8 cellular contexts compared by ENCODE assay signal in genomic region chr6:149941583-149942460, GRCh38. TPM values are rescaled to one million over a fixed set of nuclear protein-coding genes. Genes with fewer than 3 reads are reported as not detected.
DNase-seq lines count a peak whose midpoint lies in the region; ATAC-seq and TF ChIP-seq lines count a peak whose summit lies in the region.

ULBP2 (plus strand) TSS chr6:149942014; CDS start chr6:149942073, 59 bp downstream.

- H2AFZ ChIP-seq in KMS-11 (ENCODE audit: low read depth) (peak within 1 kb of the TSS; percentile 61), fibroblast of lung (ENCODE audit: low read length) (peak within 1 kb of the TSS; percentile 48)

- peaks cover 31 to 82% (median 44%) of the 10 kb centered on the region in 5 donors for H3K27me3 Mint-ChIP-seq in naive thymus-derived CD4-positive, alpha-beta T cell

- peak within 1 kb of the TSS; percentile 86 for H3K4me3 ChIP-seq in DOHH2 (ENCODE audit: low read length)
- no peak within 1 kb of the TSS for H3K4me3 ChIP-seq in KMS-11 (IDR thresholded peaks at IDR 0.05; ENCODE audit: insufficient read depth, low read depth, low read length)
- H3K4me3 ChIP-seq in fibroblast of lung (replicated peaks in 1 of 4; ENCODE audit: control extremely low read depth in 1 of 4, insufficient read depth in 1 of 4, low read depth in 3 of 4, low read length in 4 of 4): peak within 1 kb of the TSS; percentile 62 to 67 (median 66)
- peak within 1 kb of the TSS; percentile 58 for H3K4me3 ChIP-seq in naive thymus-derived CD4-positive, alpha-beta T cell (ENCODE audit: low read length)

- H3K4me2 ChIP-seq in DOHH2 (ENCODE audit: low read length) (peak within 1 kb of the TSS; percentile 96), KMS-11 (peak within 1 kb of the TSS; percentile 54), fibroblast of lung (ENCODE audit: extremely low read depth, insufficient read depth, low read length) (peak within 1 kb of the TSS; percentile 95)

- H3K79me2 ChIP-seq in DOHH2 (ENCODE audit: control insufficient read depth, low read length) (no peaks in the 10 kb centered on the region), KMS-11 (ENCODE audit: insufficient read depth, low read depth) (no peaks in the 10 kb centered on the region), fibroblast of lung (ENCODE audit: control insufficient read depth, insufficient read depth, low read length) (no peaks in the 10 kb centered on the region)

- CTCF ChIA-PET in RWPE1 (lab: Yijun Ruan, JAX): interaction anchor here (0.6 kb wide), 1 partner anchor 155 kb away, joined by 13 read pairs; no protein-coding TSS in a partner anchor
- CTCF ChIA-PET in naive thymus-derived CD4-positive, alpha-beta T cell (lab: Charles Lee): no interaction called here

- H3K4me1 ChIP-seq in DOHH2 (ENCODE audit: control insufficient read depth, low read length) (peaks cover 17% of the 10 kb centered on the region), KMS-11 (ENCODE audit: low read depth, poor library complexity, severe bottlenecking) (peaks cover 37% of the 10 kb centered on the region), fibroblast of lung (ENCODE audit: control insufficient read depth, extremely low read depth, insufficient read depth, low read length) (peaks cover 7% of the 10 kb centered on the region)
- peaks cover 14 to 20% of the 10 kb centered on the region in 2 donors for H3K4me1 ChIP-seq in naive thymus-derived CD4-positive, alpha-beta T cell (ENCODE audit: control insufficient read depth in 2 of 2, insufficient read depth in 2 of 2, low read length in 2 of 2)

- no peaks in the 10 kb centered on the region for H3F3A ChIP-seq in DOHH2 (ENCODE audit: control insufficient read depth, insufficient read depth)

- no peaks in the 10 kb centered on the region for H3K9me3 ChIP-seq in DOHH2 (ENCODE audit: control insufficient read depth, insufficient read depth, low read length)
- no peaks in the 10 kb centered on the region for H3K9me3 ChIP-seq in fibroblast of lung (ENCODE audit: control insufficient read depth, insufficient read depth, low read depth, low read length)
- no peaks in the 10 kb centered on the region for H3K9me3 ChIP-seq in naive thymus-derived CD4-positive, alpha-beta T cell (ENCODE audit: control insufficient read depth in 2 of 3, low read length in 3 of 3)

- H3K27me3 ChIP-seq in DOHH2 (ENCODE audit: control insufficient read depth, low read length) (peaks cover 43% of the 10 kb centered on the region), KMS-11 (ENCODE audit: insufficient read depth, low read depth) (peaks cover 72% of the 10 kb centered on the region), fibroblast of lung (ENCODE audit: control insufficient read depth, insufficient read depth, low read length) (peaks cover 18% of the 10 kb centered on the region)
- peaks cover 25 to 35% of the 10 kb centered on the region in 2 donors for H3K27me3 ChIP-seq in naive thymus-derived CD4-positive, alpha-beta T cell (ENCODE audit: control insufficient read depth in 2 of 2, insufficient read depth in 2 of 2, low read length in 2 of 2)

- POLR2A ChIA-PET in RWPE1 (lab: Yijun Ruan, JAX; ENCODE audit: low non-redundant PET): no interaction called here
- POLR2A ChIA-PET in naive thymus-derived CD4-positive, alpha-beta T cell (lab: Charles Lee): no interaction called here

- no peaks in the 10 kb centered on the region for H3K9me2 ChIP-seq in DOHH2 (replicated peaks; ENCODE audit: control insufficient read depth, low read length)

- H3K9ac ChIP-seq in KMS-11 (no peak within 1 kb of the TSS), fibroblast of lung (ENCODE audit: insufficient read depth, low read length) (peak within 1 kb of the TSS; percentile 54)

- peaks cover 13 to 40% (median 31%) of the 10 kb centered on the region in 7 donors for H3K4me1 Mint-ChIP-seq in naive thymus-derived CD4-positive, alpha-beta T cell

- DNase-seq in RWPE1 (ENCODE audit: low spot score) (peak; percentile 98), fibroblast of lung (ENCODE audit: low read depth in 2 of 2) (peak; percentile 91 to 96)
- peak; percentile 63 to 77 for DNase-seq in activated T-helper 1 cell treated with anti-CD3 and anti-CD28 coated beads, Interleukin-2, amount 50 U/mL, for 16 hours (ENCODE audit: low read depth in 1 of 2, low spot score in 1 of 2)
- peak; percentile 69 to 94 (median 80) for DNase-seq in naive thymus-derived CD4-positive, alpha-beta T cell
- DNase-seq in stimulated activated CD8-positive, alpha-beta memory T cell treated with anti-CD3 and anti-CD28 coated beads, Interleukin-7, amount 100 ng/mL, for 24 hours (ENCODE audit: low read depth): peak; percentile 70

- no peak for TF ChIP-seq CTCF in DOHH2 (IDR thresholded peaks at IDR 0.05; ENCODE audit: low read depth, low read length, poor library complexity, severe bottlenecking)
- TF ChIP-seq CTCF in KMS-11 (conservative IDR thresholded peaks at IDR 0.05; ENCODE audit: low read depth, low read length): no peak
- no peak for TF ChIP-seq CTCF in RWPE1 (conservative IDR thresholded peaks at IDR 0.05; ENCODE audit: low read depth)
- no peak for TF ChIP-seq CTCF in fibroblast of lung (conservative IDR thresholded peaks at IDR 0.05 in 1 of 2, IDR thresholded peaks at IDR 0.05 in 1 of 2; ENCODE audit: low read depth in 1 of 2, low read length in 2 of 2)

- intact Hi-C loops in naive thymus-derived CD4-positive, alpha-beta T cell (cut with micrococcal nuclease): loop anchor here (1.0 to 5.0 kb wide), 5 partner anchors 21 to 925 kb away; partner anchors contain the start of genes ULBP1 (in 2 of the 2), LRP11 (in 1 of the 2), MTHFD1L (in 1 of the 2) and NUP43 (in 1 of the 2)

- peaks cover 0 to 5% (median 1%) of the 10 kb centered on the region in 5 donors for H3K36me3 Mint-ChIP-seq in naive thymus-derived CD4-positive, alpha-beta T cell

- H4K20me1 ChIP-seq in DOHH2 (ENCODE audit: control insufficient read depth, insufficient read depth, low read depth, low read length) (no peaks in the 10 kb centered on the region), KMS-11 (ENCODE audit: insufficient read depth) (no peaks in the 10 kb centered on the region), fibroblast of lung (ENCODE audit: control insufficient read depth, extremely low read depth, insufficient read depth, low read length) (no peaks in the 10 kb centered on the region)

- peaks cover 0 to 2% (median 0%) of the 10 kb centered on the region in 11 donors for H3K9me3 Mint-ChIP-seq in naive thymus-derived CD4-positive, alpha-beta T cell

- ATAC-seq in naive thymus-derived CD4-positive, alpha-beta T cell: peak; percentile 94
- no peak for ATAC-seq in HG02678 (IDR thresholded peaks at IDR 0.05; ENCODE audit: unreplicated experiment)

- H3K27ac Mint-ChIP-seq in naive thymus-derived CD4-positive, alpha-beta T cell: peak within 1 kb of the TSS; percentile 74 to 91 (median 85)

- no peak within 1 kb of the TSS for H3K27ac ChIP-seq in DOHH2 (ENCODE audit: low read depth, low read length)
- no peak within 1 kb of the TSS for H3K27ac ChIP-seq in KMS-11
- peak within 1 kb of the TSS; percentile 88 for H3K27ac ChIP-seq in RWPE1
- H3K27ac ChIP-seq in fibroblast of lung (ENCODE audit: insufficient read depth, low read length): peak within 1 kb of the TSS; percentile 62
- H3K27ac ChIP-seq in naive thymus-derived CD4-positive, alpha-beta T cell (ENCODE audit: low read depth, low read length): peak within 1 kb of the TSS; percentile 9

- H3K36me3 ChIP-seq in DOHH2 (ENCODE audit: control insufficient read depth, low read length) (no peaks in the 10 kb centered on the region), KMS-11 (ENCODE audit: insufficient read depth) (no peaks in the 10 kb centered on the region), fibroblast of lung (ENCODE audit: control insufficient read depth, insufficient read depth, low read length) (no peaks in the 10 kb centered on the region)
- no peaks in the 10 kb centered on the region for H3K36me3 ChIP-seq in naive thymus-derived CD4-positive, alpha-beta T cell (ENCODE audit: control insufficient read depth in 2 of 3, insufficient read depth in 3 of 3, low read length in 3 of 3)

- peak within 1 kb of the TSS; percentile 78 to 96 (median 94) for H3K4me3 Mint-ChIP-seq in naive thymus-derived CD4-positive, alpha-beta T cell

RNA-seq across cellular contexts. Expression of gene ULBP2, which starts in this region (rescaled TPM):
- total RNA-seq in fibroblast of lung: 1.0 and 1.8 TPM in 2 replicates
- 6.9 and 10.0 TPM in 2 replicates for polyA plus RNA-seq in fibroblast of lung
- polyA plus RNA-seq in fibroblast of lung (2012): 4.3 and 6.1 TPM in 2 replicates
- 1.7 and 3.3 TPM in 2 replicates for polyA minus RNA-seq in fibroblast of lung (ENCODE audit: low replicate concordance)
- 1 to 10 TPM in 1 of 5 experiments, under 1 TPM in 3, not detected in 1; 0.27 to 1.0 (median 0.65) TPM for total RNA-seq in naive thymus-derived CD4-positive, alpha-beta T cell
- polyA plus RNA-seq in naive thymus-derived CD4-positive, alpha-beta T cell: under 1 TPM in 1 of 2 donors, not detected in 1; 0.56 TPM

Comparison
In these comparisons a context has a peak if more than half of its experiments do, and no peak if none do; other contexts are left out.
1. H3K27ac ChIP-seq: peak in RWPE1 (single experiment), fibroblast of lung (single experiment) and naive thymus-derived CD4-positive, alpha-beta T cell (single experiment); none in DOHH2 (single experiment) and KMS-11 (single experiment).
2. Peak in every context shown above with its lines, with median percentiles within 50 percentile points of each other: H3K4me2 ChIP-seq and DNase-seq.